13 cellular contexts compared by ENCODE assay signal in genomic region chr12:6310771-6311610, GRCh38. TPM values are rescaled to one million over a fixed set of nuclear protein-coding genes. Genes with fewer than 3 reads are reported as not detected.
DNase-seq lines count a peak whose midpoint lies in the region; ATAC-seq and TF ChIP-seq lines count a peak whose summit lies in the region.
"Had no signal": no experiment of that assay in that cellular context is flagged by ENCODE, and none has a peak within 500 bp of the region (broad histone marks: within the 10 kb centered on the region; RNA-seq: fewer than 3 reads in every experiment).

No MANE protein-coding gene starts in this region.

- H3K9me3 ChIP-seq in PC-3 (ENCODE audit: low read length), result no peaks in the 10 kb centered on the region

- H3K4me1 Mint-ChIP-seq in CD14-positive monocyte (peaks cover 26% of the 10 kb centered on the region), osteocyte (ENCODE audit: unreplicated experiment) (peaks cover 30% of the 10 kb centered on the region)

- H3K4me2 ChIP-seq in PC-3 (ENCODE audit: low read length), result peak overlapping the region; percentile 90

- H3K4me1 ChIP-seq in PC-3 (ENCODE audit: insufficient read depth, low read length), result peaks cover 28% of the 10 kb centered on the region
- H3K4me1 ChIP-seq in foreskin keratinocyte, result peaks cover 16% of the 10 kb centered on the region

- peaks cover 0 to 4% of the 10 kb centered on the region in 2 donors for H3K36me3 Mint-ChIP-seq in CD14-positive monocyte
- H3K36me3 Mint-ChIP-seq in osteocyte (ENCODE audit: unreplicated experiment), result no peaks in the 10 kb centered on the region

- H3K9ac ChIP-seq in PC-3 (ENCODE audit: low read length), result peak overlapping the region; percentile 70

- H3F3A ChIP-seq in PC-3 (ENCODE audit: low read length, unreplicated experiment), result no peaks in the 10 kb centered on the region

- H3K27ac ChIP-seq in PC-3 (ENCODE audit: low read length) (no peak overlapping the region), foreskin keratinocyte (peak overlapping the region; percentile 46)

- no peaks in the 10 kb centered on the region for H3K79me2 ChIP-seq in PC-3 (ENCODE audit: low read length)

- TSS peak; percentile 30 for BruUV-seq in PC-3 (replicated peaks; lab: Mats Ljungman, UMichigan)

- no peaks in the 10 kb centered on the region for H3K27me3 ChIP-seq in PC-3 (ENCODE audit: low read length)
- no peaks in the 10 kb centered on the region for H3K27me3 ChIP-seq in foreskin keratinocyte

- peak overlapping the region; percentile 75 for H3K4me3 ChIP-seq in PC-3 (ENCODE audit: low read length)

- DNase-seq in CD14-positive monocyte (ENCODE audit: low spot score) (no peak), PC-3 (no peak), foreskin keratinocyte (no peak), osteocyte (ENCODE audit: extremely low spot score, unreplicated experiment) (no peak), Kasumi-1 (lab: John Stamatoyannopoulos, UW) (no peak), HuH-7.5 (ENCODE audit: low spot score) (no peak)
- DNase-seq in activated CD4-positive, alpha-beta T cell treated with anti-CD3 and anti-CD28 coated beads for 4 hours, result no peak
- DNase-seq: activated CD8-positive, alpha-beta memory T cell treated with anti-CD3 and anti-CD28 coated beads for 24 hours; effector CD4-positive, alpha-beta T cell had no signal

- H3K9me3 Mint-ChIP-seq in CD14-positive monocyte (peaks cover 0 to 2% (median 0%) of the 10 kb centered on the region in 7 donors), osteocyte (ENCODE audit: unreplicated experiment) (no peaks in the 10 kb centered on the region)

- H3K36me3 ChIP-seq in PC-3 (ENCODE audit: low read depth, low read length), result no peaks in the 10 kb centered on the region

- ATAC-seq in PC-3 (peak; percentile 17), foreskin keratinocyte (no peak), GM18873 (IDR thresholded peaks at IDR 0.05; ENCODE audit: low FRiP score, unreplicated experiment) (no peak)

- POLR2A ChIA-PET in PC-3 (lab: Charles Lee; ENCODE audit: unreplicated experiment), result no interaction called here

- intact Hi-C loops in CD14-positive monocyte (cut with micrococcal nuclease) (no loop called here), PC-3 (cut with micrococcal nuclease) (no loop called here)

- H2AFZ ChIP-seq in PC-3 (ENCODE audit: low read length), result peak overlapping the region; percentile 78; the same call in 1 of the 2 replicates

- TF ChIP-seq CTCF in CD14-positive monocyte (IDR thresholded peaks at IDR 0.05) (no peak), PC-3 (conservative IDR thresholded peaks at IDR 0.05; ENCODE audit: low read depth, low read length) (peak; percentile 18; the same call in 1 of the 2 replicates), foreskin keratinocyte (conservative IDR thresholded peaks at IDR 0.05) (peak; percentile 27), osteocyte (IDR thresholded peaks at IDR 0.05) (no peak)

- CTCF ChIA-PET in PC-3 (lab: Charles Lee), result no interaction called here

- peak overlapping the region; percentile 45 to 55 for H3K4me3 Mint-ChIP-seq in CD14-positive monocyte
- peak overlapping the region; percentile 38 for H3K4me3 Mint-ChIP-seq in osteocyte (ENCODE audit: unreplicated experiment)

- H3K9me2 ChIP-seq in PC-3 (replicated peaks; ENCODE audit: low read length), result no peaks in the 10 kb centered on the region

- H3K27me3 Mint-ChIP-seq in CD14-positive monocyte (ENCODE audit: low read depth in 3 of 3) (peaks cover 16 to 36% (median 27%) of the 10 kb centered on the region in 3 donors), osteocyte (ENCODE audit: unreplicated experiment) (no peaks in the 10 kb centered on the region)

- H4K20me1 ChIP-seq in PC-3 (ENCODE audit: low read length), result no peaks in the 10 kb centered on the region

- H3K27ac Mint-ChIP-seq in CD14-positive monocyte (no peak overlapping the region), osteocyte (ENCODE audit: unreplicated experiment) (no peak overlapping the region)

RNA-seq across cellular contexts. Expression of gene PLEKHG6, which starts 0.5 kb away (rescaled TPM):
- polyA plus RNA-seq in CD14-positive monocyte (not detected), foreskin keratinocyte (3.5 and 3.6 TPM in 2 replicates)
- total RNA-seq in PC-3 (2014; rRNA removed) (18.0 and 18.4 TPM in 2 replicates), foreskin keratinocyte (3.3 and 4.5 TPM in 2 replicates), osteocyte (0.21 and 0.55 TPM in 2 replicates)
- total RNA-seq: OCI-LY7, pulmonary artery endothelial cell, temporal lobe had no signal

RNA-seq across cellular contexts. Expression of gene TNFRSF1A, which starts 30.9 kb away (rescaled TPM):
- polyA plus RNA-seq in CD14-positive monocyte, result 100 to 1,000 TPM; 108 to 157 TPM
- total RNA-seq in PC-3 (2014; rRNA removed), result 95.1 and 97.4 TPM in 2 replicates
- 125 and 135 TPM in 2 replicates for total RNA-seq in foreskin keratinocyte
- 113 TPM in 2 replicates for polyA plus RNA-seq in foreskin keratinocyte
- total RNA-seq in osteocyte, result 170 and 188 TPM in 2 replicates

Comparison
In these comparisons a context has a peak if more than half of its experiments do, and no peak if none do; other contexts are left out.
1. CTCF ChIP-seq: peak in PC-3 (single experiment) and foreskin keratinocyte (single experiment); none in CD14-positive monocyte (single experiment) and osteocyte (single experiment).